21 cellular contexts compared by ENCODE assay signal in the genomic region with DNA sequence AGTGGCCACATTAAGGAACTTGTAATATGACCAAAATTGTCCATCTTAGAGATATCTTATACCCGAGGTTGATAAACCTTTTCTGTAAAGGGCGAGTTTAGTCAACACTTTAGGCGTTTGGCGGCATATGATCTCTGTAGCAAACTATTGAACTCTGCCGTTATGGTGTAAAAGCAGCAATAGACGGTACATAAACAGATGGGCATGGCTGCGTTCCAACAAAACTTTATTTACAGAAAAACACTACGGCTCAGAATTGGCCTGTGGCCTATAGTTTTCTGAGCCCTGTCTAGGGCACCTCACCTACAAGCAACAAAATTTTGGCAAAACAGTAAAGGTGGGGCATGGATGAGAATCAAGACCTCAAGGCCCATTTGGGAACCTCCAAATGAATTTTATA.
DNase-seq lines count a peak whose midpoint lies in the region; ATAC-seq, FAIRE-seq and TF ChIP-seq lines count a peak whose summit lies in the region.
"Had no signal": no experiment of that assay in that cellular context is flagged by ENCODE, and none has a peak within 500 bp of the region (broad histone marks: within the 10 kb centered on the region; RNA-seq: fewer than 3 reads in every experiment).

No MANE protein-coding gene starts in this region.

- peak overlapping the region; percentile 49 for H2AFZ ChIP-seq in endothelial cell of umbilical vein (ENCODE audit: low read depth, low read length)
- H2AFZ ChIP-seq: GM23248 had no signal

- H3K4me1 ChIP-seq in endothelial cell of umbilical vein (ENCODE audit: control insufficient read depth, extremely low read depth, insufficient read depth, low read length) (peaks cover 51% of the 10 kb centered on the region), spleen (peaks cover 0 to 29% (median 18%) of the 10 kb centered on the region in 6 donors)

- CTCF ChIA-PET in endothelial cell of umbilical vein (lab: Charles Lee): interaction anchor here (0.8 to 1.2 kb wide), 2 partner anchors 18 to 35 kb away, joined by 3 to 4 read pairs; no protein-coding TSS in a partner anchor

- H3K9ac ChIP-seq in endothelial cell of umbilical vein (replicated peaks; ENCODE audit: extremely low read depth, insufficient read depth, low read length): no peak overlapping the region
- H3K9ac ChIP-seq: GM23248, SK-N-SH had no signal

- no peak overlapping the region for H3K4me3 Mint-ChIP-seq in activated naive CD8-positive, alpha-beta T cell treated with anti-CD3 and anti-CD28 coated beads, Interleukin-2, amount 50 U/mL, for 24 hours
- H3K4me3 Mint-ChIP-seq: IgD-negative memory B cell had no signal

- no peak overlapping the region for H3K4me3 ChIP-seq in endothelial cell of umbilical vein (replicated peaks in 1 of 3; ENCODE audit: insufficient read depth in 1 of 3, low read depth in 1 of 3, low read length in 3 of 3)
- no peak overlapping the region for H3K4me3 ChIP-seq in spleen
- H3K4me3 ChIP-seq: GM23248 had no signal

- 83 to 89% (median 85%) methylated on average over 8 of the region's 8 CpGs for WGBS in spleen, 5 donors

- H3K36me3 Mint-ChIP-seq in activated naive CD8-positive, alpha-beta T cell treated with anti-CD3 and anti-CD28 coated beads, Interleukin-2, amount 50 U/mL, for 24 hours (ENCODE audit: low read depth): no peaks in the 10 kb centered on the region
- H3K36me3 Mint-ChIP-seq: CD4-positive, alpha-beta memory T cell; IgD-negative memory B cell had no signal

- H3K79me2 ChIP-seq in endothelial cell of umbilical vein (ENCODE audit: control insufficient read depth, insufficient read depth, low read length): no peaks in the 10 kb centered on the region

- H3K36me3 ChIP-seq in endothelial cell of umbilical vein (ENCODE audit: control insufficient read depth in 2 of 2, extremely low read depth in 1 of 2, insufficient read depth in 2 of 2, low read length in 2 of 2) (no peaks in the 10 kb centered on the region), spleen (no peaks in the 10 kb centered on the region)

- H3K9me3 ChIP-seq in endothelial cell of umbilical vein (replicated peaks; ENCODE audit: control insufficient read depth, insufficient read depth, low read length) (no peaks in the 10 kb centered on the region), spleen (no peaks in the 10 kb centered on the region)
- H3K9me3 ChIP-seq: SK-N-SH had no signal

- H3K27me3 Mint-ChIP-seq in activated naive CD8-positive, alpha-beta T cell treated with anti-CD3 and anti-CD28 coated beads, Interleukin-2, amount 50 U/mL, for 24 hours: no peaks in the 10 kb centered on the region
- H3K27me3 Mint-ChIP-seq: IgD-negative memory B cell had no signal

- H3K9me3 Mint-ChIP-seq in activated naive CD8-positive, alpha-beta T cell treated with anti-CD3 and anti-CD28 coated beads, Interleukin-2, amount 50 U/mL, for 24 hours: no peaks in the 10 kb centered on the region
- H3K9me3 Mint-ChIP-seq: CD4-positive, alpha-beta memory T cell; IgD-negative memory B cell had no signal

- intact Hi-C loops in endothelial cell of umbilical vein (cut with micrococcal nuclease) (no loop called here), spleen (cut with DNase I; ENCODE audit: low total_unique reads) (no loop called here)

- dilution Hi-C loops in endothelial cell of umbilical vein (cut with MboI; ENCODE audit: extremely low pct_ligation_motif_present, low sequenced_read_pairs): no loop called here

- H3K27me3 ChIP-seq in endothelial cell of umbilical vein (ENCODE audit: control insufficient read depth in 2 of 2, insufficient read depth in 2 of 2, low read length in 2 of 2): no peaks in the 10 kb centered on the region
- no peaks in the 10 kb centered on the region for H3K27me3 ChIP-seq in spleen (replicated peaks in 1 of 7)

- peaks cover 11% of the 10 kb centered on the region for H3K4me1 Mint-ChIP-seq in activated naive CD8-positive, alpha-beta T cell treated with anti-CD3 and anti-CD28 coated beads, Interleukin-2, amount 50 U/mL, for 24 hours

- ATAC-seq in activated naive CD8-positive, alpha-beta T cell treated with anti-CD3 and anti-CD28 coated beads, Interleukin-2, amount 50 U/mL, for 24 hours: no peak
- ATAC-seq: Panc1 had no signal

- FAIRE-seq in endothelial cell of umbilical vein (lab: Jason Lieb, UNC): peak; percentile 60
- FAIRE-seq: D721Med, G401.6 had no signal

- H3K4me2 ChIP-seq in endothelial cell of umbilical vein (ENCODE audit: insufficient read depth, low read length): peak overlapping the region; percentile 67
- H3K4me2 ChIP-seq: SK-N-SH had no signal

- peak overlapping the region; percentile 54 for H3K27ac ChIP-seq in endothelial cell of umbilical vein (ENCODE audit: insufficient read depth, low read depth, low read length)
- peak overlapping the region in 7 of 8 donors; percentile 33 to 66 (median 51) for H3K27ac ChIP-seq in spleen
- H3K27ac ChIP-seq: GM23248 had no signal

- POLR2A ChIA-PET in endothelial cell of umbilical vein (lab: Charles Lee): no interaction called here

- no peak overlapping the region for H3K27ac Mint-ChIP-seq in activated naive CD8-positive, alpha-beta T cell treated with anti-CD3 and anti-CD28 coated beads, Interleukin-2, amount 50 U/mL, for 24 hours
- H3K27ac Mint-ChIP-seq: CD4-positive, alpha-beta memory T cell; IgD-negative memory B cell had no signal

- TF ChIP-seq CTCF in endothelial cell of umbilical vein (IDR thresholded peaks at IDR 0.05; ENCODE audit: extremely low read depth in 1 of 2, insufficient read depth in 1 of 2, low read depth in 1 of 2, low read length in 2 of 2) (no peak), spleen (IDR thresholded peaks at IDR 0.05 in 8 of 11, conservative IDR thresholded peaks at IDR 0.05 in 3 of 11) (no peak)

- peak; percentile 24 for DNase-seq in NCI-H1105 treated with DMSO at 0.1 percent for 48 hours (lab: John Stamatoyannopoulos, UW)
- no peak for DNase-seq in NCI-H1105 (lab: John Stamatoyannopoulos, UW)
- DNase-seq in NCI-H2171 (lab: John Stamatoyannopoulos, UW): peak; percentile 48
- peak; percentile 82 for DNase-seq in endothelial cell of umbilical vein (ENCODE audit: low read depth, low spot score)
- no peak for DNase-seq in spleen
- no peak for DNase-seq in activated naive CD8-positive, alpha-beta T cell treated with anti-CD3 and anti-CD28 coated beads, Interleukin-2, amount 50 U/mL, for 24 hours
- DNase-seq in mesenteric fat pad (ENCODE audit: low spot score): no peak
- DNase-seq in NK-92 (lab: John Stamatoyannopoulos, UW; ENCODE audit: unreplicated experiment): no peak
- DNase-seq: CD4-positive, alpha-beta memory T cell; DND-41; GM23248; HCEC 1CT; NCI-H1436; NCI-H2081 treated with DMSO at 0.1 percent for 48 hours; NCI-H69; Right ventricle myocardium superior; SK-N-SH had no signal

- no peaks in the 10 kb centered on the region for H4K20me1 ChIP-seq in endothelial cell of umbilical vein (replicated peaks; ENCODE audit: control insufficient read depth, extremely low read depth, insufficient read depth, low read length)

- no peaks in the 10 kb centered on the region for H3K9me1 ChIP-seq in endothelial cell of umbilical vein (replicated peaks; ENCODE audit: control insufficient read depth, extremely low read depth, insufficient read depth, low read length)

- BruUV-seq in endothelial cell of umbilical vein (replicated peaks; lab: Mats Ljungman, UMichigan): no TSS peak

- TF ChIP-seq POLR2A in endothelial cell of umbilical vein (IDR thresholded peaks at IDR 0.05; ENCODE audit: low read depth, low read length) (no peak), spleen (IDR thresholded peaks at IDR 0.05) (no peak)

TF ChIP-seq in endothelial cell of umbilical vein, 7 proteins besides CTCF, POLR2A, EP300 and RAD21:
- TF ChIP-seq EZH2 (IDR thresholded peaks at IDR 0.05; ENCODE audit: borderline replicate concordance, low read depth, low read length, severe bottlenecking) (no peak), GATA2 (IDR thresholded peaks at IDR 0.05; ENCODE audit: insufficient read depth, insufficient read length, low read depth, low read length) (no peak)

Comparison
In these comparisons a context has a peak if more than half of its experiments do, and no peak if none do; other contexts are left out.
1. DNase-seq: peak in NCI-H1105 treated with DMSO at 0.1 percent for 48 hours (single experiment), NCI-H2171 (single experiment) and endothelial cell of umbilical vein (single experiment); none in NCI-H1105 (single experiment), spleen (single experiment), activated naive CD8-positive, alpha-beta T cell treated with anti-CD3 and anti-CD28 coated beads, Interleukin-2, amount 50 U/mL, for 24 hours (single experiment), mesenteric fat pad (single experiment) and NK-92 (single experiment).